In the genomic region with DNA sequence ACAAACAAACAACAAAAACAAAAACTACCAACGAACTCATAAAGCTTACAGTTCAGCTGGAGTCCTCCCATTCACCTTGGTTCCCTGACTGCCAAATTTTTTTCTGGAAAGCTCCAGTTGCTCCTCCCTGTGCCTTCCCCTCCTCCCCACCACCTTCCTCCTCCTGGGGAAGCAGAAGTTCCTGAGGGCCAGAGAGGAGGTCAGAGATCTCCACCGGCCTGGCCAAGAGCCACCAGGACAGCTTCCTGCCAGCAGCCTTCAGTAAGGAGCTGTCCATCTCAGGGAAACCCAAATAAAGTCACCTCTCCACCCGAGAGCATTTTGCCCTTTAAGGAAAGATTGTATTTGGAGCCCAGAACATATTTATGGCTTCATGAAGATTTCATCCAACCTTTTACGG, we compare ENCODE assay signal across 2 cellular contexts.
TF ChIP-seq lines count a peak whose summit lies in the region.

No MANE protein-coding gene starts in this region.

TF ChIP-seq in liver, 16 proteins besides CTCF, POLR2A, EP300 and RAD21:
- peak; percentile 91 for TF ChIP-seq NR2F2 (IDR thresholded peaks at IDR 0.05)
- TF ChIP-seq SP1 (IDR thresholded peaks at IDR 0.05): no peak
- TF ChIP-seq, protein P1, sequence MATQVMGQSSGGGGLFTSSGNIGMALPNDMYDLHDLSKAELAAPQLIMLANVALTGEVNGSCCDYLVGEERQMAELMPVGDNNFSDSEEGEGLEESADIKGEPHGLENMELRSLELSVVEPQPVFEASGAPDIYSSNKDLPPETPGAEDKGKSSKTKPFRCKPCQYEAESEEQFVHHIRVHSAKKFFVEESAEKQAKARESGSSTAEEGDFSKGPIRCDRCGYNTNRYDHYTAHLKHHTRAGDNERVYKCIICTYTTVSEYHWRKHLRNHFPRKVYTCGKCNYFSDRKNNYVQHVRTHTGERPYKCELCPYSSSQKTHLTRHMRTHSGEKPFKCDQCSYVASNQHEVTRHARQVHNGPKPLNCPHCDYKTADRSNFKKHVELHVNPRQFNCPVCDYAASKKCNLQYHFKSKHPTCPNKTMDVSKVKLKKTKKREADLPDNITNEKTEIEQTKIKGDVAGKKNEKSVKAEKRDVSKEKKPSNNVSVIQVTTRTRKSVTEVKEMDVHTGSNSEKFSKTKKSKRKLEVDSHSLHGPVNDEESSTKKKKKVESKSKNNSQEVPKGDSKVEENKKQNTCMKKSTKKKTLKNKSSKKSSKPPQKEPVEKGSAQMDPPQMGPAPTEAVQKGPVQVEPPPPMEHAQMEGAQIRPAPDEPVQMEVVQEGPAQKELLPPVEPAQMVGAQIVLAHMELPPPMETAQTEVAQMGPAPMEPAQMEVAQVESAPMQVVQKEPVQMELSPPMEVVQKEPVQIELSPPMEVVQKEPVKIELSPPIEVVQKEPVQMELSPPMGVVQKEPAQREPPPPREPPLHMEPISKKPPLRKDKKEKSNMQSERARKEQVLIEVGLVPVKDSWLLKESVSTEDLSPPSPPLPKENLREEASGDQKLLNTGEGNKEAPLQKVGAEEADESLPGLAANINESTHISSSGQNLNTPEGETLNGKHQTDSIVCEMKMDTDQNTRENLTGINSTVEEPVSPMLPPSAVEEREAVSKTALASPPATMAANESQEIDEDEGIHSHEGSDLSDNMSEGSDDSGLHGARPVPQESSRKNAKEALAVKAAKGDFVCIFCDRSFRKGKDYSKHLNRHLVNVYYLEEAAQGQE (IDR thresholded peaks at IDR 0.05): peak; percentile 44

TF ChIP-seq in HepG2, 621 proteins besides CTCF, POLR2A, EP300 and RAD21:
- no peak for TF ChIP-seq CCDC6 (CRISPR knock-in tag; IDR thresholded peaks at IDR 0.05)
- TF ChIP-seq RBM39 (IDR thresholded peaks at IDR 0.05; ENCODE audit: low read depth, low read length, poor library complexity, severe bottlenecking): no peak
- no peak for TF ChIP-seq ADNP (CRISPR knock-in tag; IDR thresholded peaks at IDR 0.05)
- no peak for TF ChIP-seq ZNF263 (CRISPR knock-in tag; IDR thresholded peaks at IDR 0.05)
- TF ChIP-seq ZNF44 (CRISPR knock-in tag; IDR thresholded peaks at IDR 0.05): no peak
- TF ChIP-seq KDM2A (CRISPR knock-in tag; IDR thresholded peaks at IDR 0.05; ENCODE audit: borderline replicate concordance, low read depth): no peak
- no peak for TF ChIP-seq NCOA1 (CRISPR knock-in tag; IDR thresholded peaks at IDR 0.05)
- no peak for TF ChIP-seq ZNF329 (CRISPR knock-in tag; IDR thresholded peaks at IDR 0.05; ENCODE audit: low read depth)
- TF ChIP-seq, protein P2, sequence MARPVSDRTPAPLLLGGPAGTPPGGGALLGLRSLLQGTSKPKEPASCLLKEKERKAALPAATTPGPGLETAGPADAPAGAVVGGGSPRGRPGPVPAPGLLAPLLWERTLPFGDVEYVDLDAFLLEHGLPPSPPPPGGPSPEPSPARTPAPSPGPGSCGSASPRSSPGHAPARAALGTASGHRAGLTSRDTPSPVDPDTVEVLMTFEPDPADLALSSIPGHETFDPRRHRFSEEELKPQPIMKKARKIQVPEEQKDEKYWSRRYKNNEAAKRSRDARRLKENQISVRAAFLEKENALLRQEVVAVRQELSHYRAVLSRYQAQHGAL (CRISPR knock-in tag; IDR thresholded peaks at IDR 0.05; ENCODE audit: not compliant biosample characterization): no peak
- TF ChIP-seq ZNF713 (CRISPR knock-in tag; IDR thresholded peaks at IDR 0.05): no peak
- TF ChIP-seq ZNF160 (CRISPR knock-in tag; IDR thresholded peaks at IDR 0.05): no peak
- TF ChIP-seq ZNF792 (CRISPR knock-in tag; IDR thresholded peaks at IDR 0.05): no peak
